In genomic region chr4:156999175-156999517, GRCh38 we compare ENCODE assay signal across 9 cellular contexts. TPM values are rescaled to one million over a fixed set of nuclear protein-coding genes. Genes with fewer than 3 reads are reported as not detected.
DNase-seq lines count a peak whose midpoint lies in the region; ATAC-seq, FAIRE-seq and TF ChIP-seq lines count a peak whose summit lies in the region.
"Had no signal": no experiment of that assay in that cellular context is flagged by ENCODE, and none has a peak within 500 bp of the region (broad histone marks: within the 10 kb centered on the region; RNA-seq: fewer than 3 reads in every experiment).

No MANE protein-coding gene starts in this region.

- peak overlapping the region; percentile 69 for H3K27ac ChIP-seq in PC-9

- CTCF ChIA-PET in PC-9 (lab: Charles Lee): interaction anchor here (0.9 to 1.2 kb wide), 2 partner anchors 27 to 28 kb away, joined by 3 to 5 read pairs; partner anchors contain the start of gene PDGFC

- POLR2A ChIA-PET in PC-9 (lab: Charles Lee; ENCODE audit: unreplicated experiment): interaction anchor here (0.6 kb wide), 1 partner anchor 14 kb away, joined by 5 read pairs; no protein-coding TSS in a partner anchor

- intact Hi-C loops in PC-9 (cut with micrococcal nuclease; ENCODE audit: unreplicated experiment): loop anchor here (1.0 kb wide), 4 partner anchors 14 to 68 kb away; no protein-coding TSS in a partner anchor

- H3F3A ChIP-seq in PC-9 (ENCODE audit: insufficient read depth, low read depth): peaks cover 23% of the 10 kb centered on the region

- BruUV-seq in PC-9 (replicated peaks; lab: Mats Ljungman, UMichigan): no TSS peak

- H3K27me3 ChIP-seq in PC-9 (ENCODE audit: insufficient read depth, low read depth): no peaks in the 10 kb centered on the region
- H3K27me3 ChIP-seq: ascending aorta had no signal

- peak overlapping the region; percentile 60 for H3K4me2 ChIP-seq in PC-9

- DNase-seq in H54 (ENCODE audit: insufficient read length, low spot score): no peak
- DNase-seq in PC-9: peak; percentile 85 to 90
- peak; percentile 98 for DNase-seq in fibroblast of mammary gland (ENCODE audit: low read depth)
- DNase-seq in pulmonary artery endothelial cell (ENCODE audit: low read depth, low spot score): peak; percentile 95
- DNase-seq in GM19240 (ENCODE audit: insufficient read length, low spot score): no peak
- no peak for DNase-seq in NCI-H1436 treated with DMSO at 0.1 percent for 48 hours (lab: John Stamatoyannopoulos, UW)

- H3K4me3 ChIP-seq in PC-9 (peak overlapping the region; percentile 28), fibroblast of mammary gland (ENCODE audit: control insufficient read depth, low read depth, low read length) (no peak overlapping the region)
- H3K4me3 ChIP-seq: ascending aorta had no signal

- peak; percentile 96 for FAIRE-seq in H54 (lab: Jason Lieb, UNC)

- no peaks in the 10 kb centered on the region for H3K9me2 ChIP-seq in PC-9 (ENCODE audit: insufficient read depth)

- ATAC-seq in HG03139 (IDR thresholded peaks at IDR 0.05; ENCODE audit: unreplicated experiment) (no peak), GM18517 (IDR thresholded peaks at IDR 0.05; ENCODE audit: unreplicated experiment) (no peak)

- peaks cover 8% of the 10 kb centered on the region for H3K9me3 ChIP-seq in PC-9 (ENCODE audit: insufficient read depth, low read depth)

- TF ChIP-seq CTCF in PC-9 (conservative IDR thresholded peaks at IDR 0.05): no peak
- no peak for TF ChIP-seq CTCF in fibroblast of mammary gland (conservative IDR thresholded peaks at IDR 0.05; ENCODE audit: control insufficient read depth, insufficient read depth, low read depth, low read length)

- H3K36me3 ChIP-seq in PC-9 (ENCODE audit: low read depth): no peaks in the 10 kb centered on the region
- H3K36me3 ChIP-seq: ascending aorta had no signal

- H4K20me1 ChIP-seq in PC-9 (ENCODE audit: insufficient read depth): no peaks in the 10 kb centered on the region

- H3K4me1 ChIP-seq in PC-9 (replicated peaks; ENCODE audit: insufficient read depth): peaks cover 26% of the 10 kb centered on the region

- no peaks in the 10 kb centered on the region for H3K79me2 ChIP-seq in PC-9 (ENCODE audit: low read depth)

- H2AFZ ChIP-seq in PC-9: no peak overlapping the region

- no peak for TF ChIP-seq POLR2A in H54 (IDR thresholded peaks at IDR 0.05; ENCODE audit: low read depth, low read length)

RNA-seq across cellular contexts. Expression of gene PDGFC, which starts 27.5 kb away (rescaled TPM):
- 28.7 and 33.1 TPM in 2 replicates for total RNA-seq in PC-9 (2021)
- total RNA-seq in pulmonary artery endothelial cell: 9.8 and 11.7 TPM in 2 replicates

Comparison
In these comparisons a context has a peak if more than half of its experiments do, and no peak if none do; other contexts are left out.
1. DNase-seq: peak in PC-9 (2 of 2), fibroblast of mammary gland (single experiment) and pulmonary artery endothelial cell (single experiment); none in H54 (single experiment), GM19240 (single experiment) and NCI-H1436 treated with DMSO at 0.1 percent for 48 hours (single experiment).